ENCODE assay signal across 11 cellular contexts in genomic region chr14:100616854-100617714, GRCh38. TPM values are rescaled to one million over a fixed set of nuclear protein-coding genes. Genes with fewer than 3 reads are reported as not detected.
DNase-seq lines count a peak whose midpoint lies in the region; ATAC-seq and TF ChIP-seq lines count a peak whose summit lies in the region.
"Had no signal": no experiment of that assay in that cellular context is flagged by ENCODE, and none has a peak within 500 bp of the region (broad histone marks: within the 10 kb centered on the region; RNA-seq: fewer than 3 reads in every experiment).

No MANE protein-coding gene starts in this region.

- DNase-seq in activated T-cell treated with anti-CD3 and anti-CD28 coated beads, Interleukin-2, amount 50 U/mL, for 72 hours, result no peak
- DNase-seq in activated T-cell treated with anti-CD3 and anti-CD28 coated beads for 4 hours (no peak), T-cell (no peak), glutamatergic neuron (no peak), sigmoid colon (peak; percentile 29), NCI-H1092 (lab: John Stamatoyannopoulos, UW) (no peak), activated gamma-delta T cell treated with Interleukin-2 at 50 U/mL for 16 hours (no peak)
- DNase-seq: esophagus squamous epithelium, NCI-H1105, nephron progenitor cell had no signal

- 43 to 66% methylated on average over 15 of the region's 15 CpGs for WGBS in sigmoid colon, 2 donors

- CTCF ChIA-PET in T-cell (lab: Charles Lee), result interaction anchor here in 1 of 2 donors (0.5 to 2.5 kb wide), 2 partner anchors 29 to 56 kb away, joined by 3 to 11 read pairs; no protein-coding TSS in a partner anchor

- no peak overlapping the region for H3K4me3 ChIP-seq in sigmoid colon
- H3K4me3 ChIP-seq: esophagus squamous epithelium had no signal

- TF ChIP-seq EP300 in sigmoid colon (IDR thresholded peaks at IDR 0.05), result no peak

- no peak for TF ChIP-seq POLR2A in sigmoid colon (IDR thresholded peaks at IDR 0.05)

- no peak overlapping the region for H3K27ac ChIP-seq in sigmoid colon
- H3K27ac ChIP-seq: esophagus squamous epithelium had no signal

- peaks cover 0 to 9% (median 6%) of the 10 kb centered on the region in 3 donors for H3K27me3 ChIP-seq in sigmoid colon

- no peaks in the 10 kb centered on the region for H3K27me3 Mint-ChIP-seq in activated T-cell treated with anti-CD3 and anti-CD28 coated beads, Interleukin-2, amount 50 U/mL, for 72 hours (ENCODE audit: low read depth)
- H3K27me3 Mint-ChIP-seq in T-cell, result peaks cover 0 to 4% of the 10 kb centered on the region in 2 donors
- peaks cover 4% of the 10 kb centered on the region for H3K27me3 Mint-ChIP-seq in glutamatergic neuron (ENCODE audit: unreplicated experiment)

- peaks cover 18% of the 10 kb centered on the region for H3K4me1 Mint-ChIP-seq in activated T-cell treated with anti-CD3 and anti-CD28 coated beads, Interleukin-2, amount 50 U/mL, for 72 hours (ENCODE audit: low read depth)
- H3K4me1 Mint-ChIP-seq in T-cell (peaks cover 18 to 25% (median 23%) of the 10 kb centered on the region in 3 donors), glutamatergic neuron (ENCODE audit: low read depth, unreplicated experiment) (peaks cover 32% of the 10 kb centered on the region)

- intact Hi-C loops in sigmoid colon (cut with DNase I), result no loop called here

- H3K4me1 ChIP-seq in sigmoid colon, result no peaks in the 10 kb centered on the region

- peak overlapping the region in 1 of 2 donors; percentile 35 for H3K4me3 Mint-ChIP-seq in activated T-cell treated with anti-CD3 and anti-CD28 coated beads, Interleukin-2, amount 50 U/mL, for 72 hours
- H3K4me3 Mint-ChIP-seq in T-cell (peak overlapping the region in 2 of 3 donors; percentile 22 to 35), glutamatergic neuron (ENCODE audit: unreplicated experiment) (peak overlapping the region; percentile 20)
- H3K4me3 Mint-ChIP-seq: nephron progenitor cell had no signal

- H3K36me3 ChIP-seq in sigmoid colon, result no peaks in the 10 kb centered on the region
- H3K36me3 ChIP-seq: esophagus squamous epithelium had no signal

- no peak for TF ChIP-seq CTCF in glutamatergic neuron (IDR thresholded peaks at IDR 0.05; ENCODE audit: partially characterized antibody, unreplicated experiment)
- no peak for TF ChIP-seq CTCF in sigmoid colon (IDR thresholded peaks at IDR 0.05)

- peak in 1 of 2 donors; percentile 19 for ATAC-seq in activated T-cell treated with anti-CD3 and anti-CD28 coated beads, Interleukin-2, amount 50 U/mL, for 72 hours (replicated peaks in 1 of 2)
- ATAC-seq in T-cell (replicated peaks in 1 of 4), result peak; percentile 51 to 63 (median 58)
- ATAC-seq in GM18502 (IDR thresholded peaks at IDR 0.05; ENCODE audit: poor library complexity, unreplicated experiment), result no peak

- no peaks in the 10 kb centered on the region for H3K36me3 Mint-ChIP-seq in activated T-cell treated with anti-CD3 and anti-CD28 coated beads, Interleukin-2, amount 50 U/mL, for 72 hours (ENCODE audit: insufficient read depth in 2 of 2)
- H3K36me3 Mint-ChIP-seq in T-cell (no peaks in the 10 kb centered on the region), glutamatergic neuron (ENCODE audit: unreplicated experiment) (no peaks in the 10 kb centered on the region)

- H3K27ac Mint-ChIP-seq in activated T-cell treated with anti-CD3 and anti-CD28 coated beads, Interleukin-2, amount 50 U/mL, for 72 hours, result peak overlapping the region; percentile 27
- H3K27ac Mint-ChIP-seq in T-cell (peak overlapping the region; percentile 64 to 79), glutamatergic neuron (ENCODE audit: unreplicated experiment) (no peak overlapping the region)

- POLR2A ChIA-PET in T-cell (lab: Charles Lee), result no interaction called here

- H3K9me3 ChIP-seq in sigmoid colon, result no peaks in the 10 kb centered on the region
- H3K9me3 ChIP-seq: esophagus squamous epithelium had no signal

- no peaks in the 10 kb centered on the region for H3K9me3 Mint-ChIP-seq in activated T-cell treated with anti-CD3 and anti-CD28 coated beads, Interleukin-2, amount 50 U/mL, for 72 hours
- H3K9me3 Mint-ChIP-seq in T-cell, result no peaks in the 10 kb centered on the region
- peaks cover 8% of the 10 kb centered on the region for H3K9me3 Mint-ChIP-seq in glutamatergic neuron (ENCODE audit: unreplicated experiment)
- H3K9me3 Mint-ChIP-seq: nephron progenitor cell had no signal

RNA-seq across cellular contexts. Expression of gene BEGAIN, which starts 29.9 kb away (rescaled TPM):
- 1 to 10 TPM; 2.6 to 2.8 TPM for total RNA-seq in activated T-cell treated with anti-CD3 and anti-CD28 coated beads, Interleukin-2, amount 50 U/mL, for 72 hours
- total RNA-seq in T-cell, result 1 to 10 TPM in 3 of 5 donors, under 1 TPM in 1, not detected in 1; 0.23 to 1.9 (median 1.6) TPM
- 7.0 TPM for total RNA-seq in glutamatergic neuron (ENCODE audit: unreplicated experiment)
- total RNA-seq in sigmoid colon, result 1 to 10 TPM in 1 of 4 donors, under 1 TPM in 3; 0.36 to 1.4 (median 0.59) TPM
- under 1 TPM; 0.46 to 0.90 (median 0.60) TPM for polyA plus RNA-seq in sigmoid colon
